ENCODE assay signal across 1 cellular context in the genomic region with DNA sequence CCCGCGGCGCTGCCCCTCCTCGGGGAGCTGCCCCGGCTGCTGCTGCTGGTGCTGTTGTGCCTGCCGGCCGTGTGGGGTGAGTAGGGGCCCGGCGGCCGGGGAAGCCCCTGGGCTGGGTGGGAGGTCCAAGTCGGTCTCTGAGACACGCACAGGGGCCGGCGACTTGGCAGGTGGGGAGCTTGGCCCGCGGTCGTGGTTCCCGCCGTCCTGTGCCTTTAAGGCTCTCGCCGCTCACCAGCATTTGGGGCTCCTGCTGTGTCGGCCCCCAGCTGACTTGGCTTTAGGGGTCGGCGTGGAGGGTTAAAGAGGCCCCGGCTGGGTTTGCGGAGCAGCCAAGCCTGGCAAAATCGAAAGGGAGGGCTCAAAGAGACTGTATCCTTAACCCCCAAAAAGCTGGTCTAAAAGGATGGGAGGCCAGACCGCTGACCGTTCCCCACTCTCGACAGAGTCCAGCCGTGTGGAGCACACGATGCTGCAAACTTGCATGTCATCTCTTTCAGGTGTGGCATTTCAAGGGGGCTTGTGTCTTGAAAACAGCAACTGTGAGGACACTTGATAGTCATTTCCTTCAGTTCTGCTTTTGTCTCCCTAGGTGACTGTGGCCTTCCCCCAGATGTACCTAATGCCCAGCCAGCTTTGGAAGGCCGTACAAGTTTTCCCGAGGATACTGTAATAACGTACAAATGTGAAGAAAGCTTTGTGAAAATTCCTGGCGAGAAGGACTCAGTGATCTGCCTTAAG.
TF ChIP-seq lines count a peak whose summit lies in the region.

No MANE protein-coding gene starts in this region.

TF ChIP-seq in K562, 482 proteins besides CTCF, POLR2A, EP300 and RAD21 (continued from another document and continues in another):
- TF ChIP-seq MCM7 (IDR thresholded peaks at IDR 0.05): no peak
- TF ChIP-seq, protein P1, sequence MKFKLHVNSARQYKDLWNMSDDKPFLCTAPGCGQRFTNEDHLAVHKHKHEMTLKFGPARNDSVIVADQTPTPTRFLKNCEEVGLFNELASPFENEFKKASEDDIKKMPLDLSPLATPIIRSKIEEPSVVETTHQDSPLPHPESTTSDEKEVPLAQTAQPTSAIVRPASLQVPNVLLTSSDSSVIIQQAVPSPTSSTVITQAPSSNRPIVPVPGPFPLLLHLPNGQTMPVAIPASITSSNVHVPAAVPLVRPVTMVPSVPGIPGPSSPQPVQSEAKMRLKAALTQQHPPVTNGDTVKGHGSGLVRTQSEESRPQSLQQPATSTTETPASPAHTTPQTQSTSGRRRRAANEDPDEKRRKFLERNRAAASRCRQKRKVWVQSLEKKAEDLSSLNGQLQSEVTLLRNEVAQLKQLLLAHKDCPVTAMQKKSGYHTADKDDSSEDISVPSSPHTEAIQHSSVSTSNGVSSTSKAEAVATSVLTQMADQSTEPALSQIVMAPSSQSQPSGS (CRISPR knock-in tag; IDR thresholded peaks at IDR 0.05): no peak
- TF ChIP-seq ASH1L (IDR thresholded peaks at IDR 0.05; ENCODE audit: borderline replicate concordance, low read depth, partially characterized antibody): no peak
- TF ChIP-seq NR2F6 (CRISPR knock-in tag; IDR thresholded peaks at IDR 0.05): no peak
- TF ChIP-seq, protein P2, sequence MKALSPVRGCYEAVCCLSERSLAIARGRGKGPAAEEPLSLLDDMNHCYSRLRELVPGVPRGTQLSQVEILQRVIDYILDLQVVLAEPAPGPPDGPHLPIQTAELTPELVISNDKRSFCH (CRISPR knock-in tag; IDR thresholded peaks at IDR 0.05): no peak
- TF ChIP-seq, protein P2 (tag; IDR thresholded peaks at IDR 0.05): no peak; the same call in 1 of the 2 replicates
- TF ChIP-seq HMG20A (CRISPR knock-in tag; conservative IDR thresholded peaks at IDR 0.05): no peak
- no peak for TF ChIP-seq CCNT2 (IDR thresholded peaks at IDR 0.05; ENCODE audit: borderline replicate concordance, extremely low read depth, insufficient read length, low read depth, low read length)
- no peak; the same call in 1 of the 2 replicates for TF ChIP-seq MAFG (tag; conservative IDR thresholded peaks at IDR 0.05)
- TF ChIP-seq MYBL2 (IDR thresholded peaks at IDR 0.05; ENCODE audit: low read depth): no peak
- TF ChIP-seq MYBL2 (CRISPR knock-in tag; IDR thresholded peaks at IDR 0.05; ENCODE audit: borderline replicate concordance): no peak
- TF ChIP-seq, protein P3, sequence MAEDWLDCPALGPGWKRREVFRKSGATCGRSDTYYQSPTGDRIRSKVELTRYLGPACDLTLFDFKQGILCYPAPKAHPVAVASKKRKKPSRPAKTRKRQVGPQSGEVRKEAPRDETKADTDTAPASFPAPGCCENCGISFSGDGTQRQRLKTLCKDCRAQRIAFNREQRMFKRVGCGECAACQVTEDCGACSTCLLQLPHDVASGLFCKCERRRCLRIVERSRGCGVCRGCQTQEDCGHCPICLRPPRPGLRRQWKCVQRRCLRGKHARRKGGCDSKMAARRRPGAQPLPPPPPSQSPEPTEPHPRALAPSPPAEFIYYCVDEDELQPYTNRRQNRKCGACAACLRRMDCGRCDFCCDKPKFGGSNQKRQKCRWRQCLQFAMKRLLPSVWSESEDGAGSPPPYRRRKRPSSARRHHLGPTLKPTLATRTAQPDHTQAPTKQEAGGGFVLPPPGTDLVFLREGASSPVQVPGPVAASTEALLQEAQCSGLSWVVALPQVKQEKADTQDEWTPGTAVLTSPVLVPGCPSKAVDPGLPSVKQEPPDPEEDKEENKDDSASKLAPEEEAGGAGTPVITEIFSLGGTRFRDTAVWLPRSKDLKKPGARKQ (CRISPR knock-in tag; IDR thresholded peaks at IDR 0.05): no peak
- no peak for TF ChIP-seq XRCC3 (IDR thresholded peaks at IDR 0.05)
- TF ChIP-seq SREBF1 (IDR thresholded peaks at IDR 0.05; ENCODE audit: borderline replicate concordance, low read depth, low read length): no peak
- TF ChIP-seq, protein P4, sequence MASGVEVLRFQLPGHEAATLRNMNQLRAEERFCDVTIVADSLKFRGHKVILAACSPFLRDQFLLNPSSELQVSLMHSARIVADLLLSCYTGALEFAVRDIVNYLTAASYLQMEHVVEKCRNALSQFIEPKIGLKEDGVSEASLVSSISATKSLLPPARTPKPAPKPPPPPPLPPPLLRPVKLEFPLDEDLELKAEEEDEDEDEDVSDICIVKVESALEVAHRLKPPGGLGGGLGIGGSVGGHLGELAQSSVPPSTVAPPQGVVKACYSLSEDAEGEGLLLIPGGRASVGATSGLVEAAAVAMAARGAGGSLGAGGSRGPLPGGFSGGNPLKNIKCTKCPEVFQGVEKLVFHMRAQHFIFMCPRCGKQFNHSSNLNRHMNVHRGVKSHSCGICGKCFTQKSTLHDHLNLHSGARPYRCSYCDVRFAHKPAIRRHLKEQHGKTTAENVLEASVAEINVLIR (CRISPR knock-in tag; IDR thresholded peaks at IDR 0.05): no peak
- TF ChIP-seq, protein P5, sequence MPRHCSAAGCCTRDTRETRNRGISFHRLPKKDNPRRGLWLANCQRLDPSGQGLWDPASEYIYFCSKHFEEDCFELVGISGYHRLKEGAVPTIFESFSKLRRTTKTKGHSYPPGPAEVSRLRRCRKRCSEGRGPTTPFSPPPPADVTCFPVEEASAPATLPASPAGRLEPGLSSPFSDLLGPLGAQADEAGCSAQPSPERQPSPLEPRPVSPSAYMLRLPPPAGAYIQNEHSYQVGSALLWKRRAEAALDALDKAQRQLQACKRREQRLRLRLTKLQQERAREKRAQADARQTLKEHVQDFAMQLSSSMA (CRISPR knock-in tag; IDR thresholded peaks at IDR 0.05): peak; percentile 67; the same call in 1 of the 2 replicates
- TF ChIP-seq ZNF165 (CRISPR knock-in tag; IDR thresholded peaks at IDR 0.05; ENCODE audit: borderline replicate concordance): no peak
- no peak for TF ChIP-seq CHD2 (IDR thresholded peaks at IDR 0.05; ENCODE audit: low read depth, low read length)
- TF ChIP-seq BRD9 (IDR thresholded peaks at IDR 0.05; ENCODE audit: low read depth, partially characterized antibody): no peak
- no peak for TF ChIP-seq SIRT6 (IDR thresholded peaks at IDR 0.05; ENCODE audit: low read depth, low read length)
- no peak for TF ChIP-seq SRF (CRISPR knock-in tag; IDR thresholded peaks at IDR 0.05)
- TF ChIP-seq, protein P6, sequence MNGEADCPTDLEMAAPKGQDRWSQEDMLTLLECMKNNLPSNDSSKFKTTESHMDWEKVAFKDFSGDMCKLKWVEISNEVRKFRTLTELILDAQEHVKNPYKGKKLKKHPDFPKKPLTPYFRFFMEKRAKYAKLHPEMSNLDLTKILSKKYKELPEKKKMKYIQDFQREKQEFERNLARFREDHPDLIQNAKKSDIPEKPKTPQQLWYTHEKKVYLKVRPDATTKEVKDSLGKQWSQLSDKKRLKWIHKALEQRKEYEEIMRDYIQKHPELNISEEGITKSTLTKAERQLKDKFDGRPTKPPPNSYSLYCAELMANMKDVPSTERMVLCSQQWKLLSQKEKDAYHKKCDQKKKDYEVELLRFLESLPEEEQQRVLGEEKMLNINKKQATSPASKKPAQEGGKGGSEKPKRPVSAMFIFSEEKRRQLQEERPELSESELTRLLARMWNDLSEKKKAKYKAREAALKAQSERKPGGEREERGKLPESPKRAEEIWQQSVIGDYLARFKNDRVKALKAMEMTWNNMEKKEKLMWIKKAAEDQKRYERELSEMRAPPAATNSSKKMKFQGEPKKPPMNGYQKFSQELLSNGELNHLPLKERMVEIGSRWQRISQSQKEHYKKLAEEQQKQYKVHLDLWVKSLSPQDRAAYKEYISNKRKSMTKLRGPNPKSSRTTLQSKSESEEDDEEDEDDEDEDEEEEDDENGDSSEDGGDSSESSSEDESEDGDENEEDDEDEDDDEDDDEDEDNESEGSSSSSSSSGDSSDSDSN (IDR thresholded peaks at IDR 0.05; ENCODE audit: borderline replicate concordance in 1 of 2, low read depth in 2 of 2, low read length in 2 of 2): no peak
- no peak for TF ChIP-seq ZNF589 (CRISPR knock-in tag; IDR thresholded peaks at IDR 0.05; ENCODE audit: low read depth)
- TF ChIP-seq MIER1 (IDR thresholded peaks at IDR 0.05; ENCODE audit: low read depth): no peak
- no peak for TF ChIP-seq NRF1 (conservative IDR thresholded peaks at IDR 0.05 in 1 of 2, IDR thresholded peaks at IDR 0.05 in 1 of 2)
- TF ChIP-seq SMC3 (conservative IDR thresholded peaks at IDR 0.05; ENCODE audit: insufficient read depth, low read depth, low read length): no peak; the same call in 1 of the 2 replicates
- TF ChIP-seq NR2C1 (IDR thresholded peaks at IDR 0.05): no peak
- no peak for TF ChIP-seq NR2C1 (tag; IDR thresholded peaks at IDR 0.05)
- TF ChIP-seq ZNF311 (CRISPR knock-in tag; IDR thresholded peaks at IDR 0.05): no peak; the same call in 1 of the 2 replicates
- TF ChIP-seq, protein P7, sequence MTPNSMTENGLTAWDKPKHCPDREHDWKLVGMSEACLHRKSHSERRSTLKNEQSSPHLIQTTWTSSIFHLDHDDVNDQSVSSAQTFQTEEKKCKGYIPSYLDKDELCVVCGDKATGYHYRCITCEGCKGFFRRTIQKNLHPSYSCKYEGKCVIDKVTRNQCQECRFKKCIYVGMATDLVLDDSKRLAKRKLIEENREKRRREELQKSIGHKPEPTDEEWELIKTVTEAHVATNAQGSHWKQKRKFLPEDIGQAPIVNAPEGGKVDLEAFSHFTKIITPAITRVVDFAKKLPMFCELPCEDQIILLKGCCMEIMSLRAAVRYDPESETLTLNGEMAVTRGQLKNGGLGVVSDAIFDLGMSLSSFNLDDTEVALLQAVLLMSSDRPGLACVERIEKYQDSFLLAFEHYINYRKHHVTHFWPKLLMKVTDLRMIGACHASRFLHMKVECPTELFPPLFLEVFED (CRISPR knock-in tag; conservative IDR thresholded peaks at IDR 0.05): no peak
- no peak for TF ChIP-seq ZNF707 (CRISPR knock-in tag; conservative IDR thresholded peaks at IDR 0.05)
- no peak for TF ChIP-seq CBX8 (IDR thresholded peaks at IDR 0.05; ENCODE audit: borderline replicate concordance, extremely low read depth, low read depth, low read length, poor library complexity, severe bottlenecking)
- TF ChIP-seq TGIF2 (CRISPR knock-in tag; IDR thresholded peaks at IDR 0.05): no peak
- TF ChIP-seq, protein P8, sequence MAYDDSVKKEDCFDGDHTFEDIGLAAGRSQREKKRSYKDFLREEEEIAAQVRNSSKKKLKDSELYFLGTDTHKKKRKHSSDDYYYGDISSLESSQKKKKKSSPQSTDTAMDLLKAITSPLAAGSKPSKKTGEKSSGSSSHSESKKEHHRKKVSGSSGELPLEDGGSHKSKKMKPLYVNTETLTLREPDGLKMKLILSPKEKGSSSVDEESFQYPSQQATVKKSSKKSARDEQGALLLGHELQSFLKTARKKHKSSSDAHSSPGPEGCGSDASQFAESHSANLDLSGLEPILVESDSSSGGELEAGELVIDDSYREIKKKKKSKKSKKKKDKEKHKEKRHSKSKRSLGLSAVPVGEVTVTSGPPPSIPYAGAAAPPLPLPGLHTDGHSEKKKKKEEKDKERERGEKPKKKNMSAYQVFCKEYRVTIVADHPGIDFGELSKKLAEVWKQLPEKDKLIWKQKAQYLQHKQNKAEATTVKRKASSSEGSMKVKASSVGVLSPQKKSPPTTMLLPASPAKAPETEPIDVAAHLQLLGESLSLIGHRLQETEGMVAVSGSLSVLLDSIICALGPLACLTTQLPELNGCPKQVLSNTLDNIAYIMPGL (CRISPR knock-in tag; IDR thresholded peaks at IDR 0.05): peak; percentile 80; the same call in 1 of the 2 replicates
- TF ChIP-seq, protein P9, sequence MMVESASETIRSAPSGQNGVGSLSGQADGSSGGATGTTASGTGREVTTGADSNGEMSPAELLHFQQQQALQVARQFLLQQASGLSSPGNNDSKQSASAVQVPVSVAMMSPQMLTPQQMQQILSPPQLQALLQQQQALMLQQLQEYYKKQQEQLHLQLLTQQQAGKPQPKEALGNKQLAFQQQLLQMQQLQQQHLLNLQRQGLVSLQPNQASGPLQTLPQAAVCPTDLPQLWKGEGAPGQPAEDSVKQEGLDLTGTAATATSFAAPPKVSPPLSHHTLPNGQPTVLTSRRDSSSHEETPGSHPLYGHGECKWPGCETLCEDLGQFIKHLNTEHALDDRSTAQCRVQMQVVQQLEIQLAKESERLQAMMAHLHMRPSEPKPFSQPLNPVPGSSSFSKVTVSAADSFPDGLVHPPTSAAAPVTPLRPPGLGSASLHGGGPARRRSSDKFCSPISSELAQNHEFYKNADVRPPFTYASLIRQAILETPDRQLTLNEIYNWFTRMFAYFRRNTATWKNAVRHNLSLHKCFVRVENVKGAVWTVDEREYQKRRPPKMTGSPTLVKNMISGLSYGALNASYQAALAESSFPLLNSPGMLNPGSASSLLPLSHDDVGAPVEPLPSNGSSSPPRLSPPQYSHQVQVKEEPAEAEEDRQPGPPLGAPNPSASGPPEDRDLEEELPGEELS (CRISPR knock-in tag; IDR thresholded peaks at IDR 0.05; ENCODE audit: borderline replicate concordance): 0 out of 2 replicates have a peak, but pooled peaks have one; percentile 14
- TF ChIP-seq, protein P10, sequence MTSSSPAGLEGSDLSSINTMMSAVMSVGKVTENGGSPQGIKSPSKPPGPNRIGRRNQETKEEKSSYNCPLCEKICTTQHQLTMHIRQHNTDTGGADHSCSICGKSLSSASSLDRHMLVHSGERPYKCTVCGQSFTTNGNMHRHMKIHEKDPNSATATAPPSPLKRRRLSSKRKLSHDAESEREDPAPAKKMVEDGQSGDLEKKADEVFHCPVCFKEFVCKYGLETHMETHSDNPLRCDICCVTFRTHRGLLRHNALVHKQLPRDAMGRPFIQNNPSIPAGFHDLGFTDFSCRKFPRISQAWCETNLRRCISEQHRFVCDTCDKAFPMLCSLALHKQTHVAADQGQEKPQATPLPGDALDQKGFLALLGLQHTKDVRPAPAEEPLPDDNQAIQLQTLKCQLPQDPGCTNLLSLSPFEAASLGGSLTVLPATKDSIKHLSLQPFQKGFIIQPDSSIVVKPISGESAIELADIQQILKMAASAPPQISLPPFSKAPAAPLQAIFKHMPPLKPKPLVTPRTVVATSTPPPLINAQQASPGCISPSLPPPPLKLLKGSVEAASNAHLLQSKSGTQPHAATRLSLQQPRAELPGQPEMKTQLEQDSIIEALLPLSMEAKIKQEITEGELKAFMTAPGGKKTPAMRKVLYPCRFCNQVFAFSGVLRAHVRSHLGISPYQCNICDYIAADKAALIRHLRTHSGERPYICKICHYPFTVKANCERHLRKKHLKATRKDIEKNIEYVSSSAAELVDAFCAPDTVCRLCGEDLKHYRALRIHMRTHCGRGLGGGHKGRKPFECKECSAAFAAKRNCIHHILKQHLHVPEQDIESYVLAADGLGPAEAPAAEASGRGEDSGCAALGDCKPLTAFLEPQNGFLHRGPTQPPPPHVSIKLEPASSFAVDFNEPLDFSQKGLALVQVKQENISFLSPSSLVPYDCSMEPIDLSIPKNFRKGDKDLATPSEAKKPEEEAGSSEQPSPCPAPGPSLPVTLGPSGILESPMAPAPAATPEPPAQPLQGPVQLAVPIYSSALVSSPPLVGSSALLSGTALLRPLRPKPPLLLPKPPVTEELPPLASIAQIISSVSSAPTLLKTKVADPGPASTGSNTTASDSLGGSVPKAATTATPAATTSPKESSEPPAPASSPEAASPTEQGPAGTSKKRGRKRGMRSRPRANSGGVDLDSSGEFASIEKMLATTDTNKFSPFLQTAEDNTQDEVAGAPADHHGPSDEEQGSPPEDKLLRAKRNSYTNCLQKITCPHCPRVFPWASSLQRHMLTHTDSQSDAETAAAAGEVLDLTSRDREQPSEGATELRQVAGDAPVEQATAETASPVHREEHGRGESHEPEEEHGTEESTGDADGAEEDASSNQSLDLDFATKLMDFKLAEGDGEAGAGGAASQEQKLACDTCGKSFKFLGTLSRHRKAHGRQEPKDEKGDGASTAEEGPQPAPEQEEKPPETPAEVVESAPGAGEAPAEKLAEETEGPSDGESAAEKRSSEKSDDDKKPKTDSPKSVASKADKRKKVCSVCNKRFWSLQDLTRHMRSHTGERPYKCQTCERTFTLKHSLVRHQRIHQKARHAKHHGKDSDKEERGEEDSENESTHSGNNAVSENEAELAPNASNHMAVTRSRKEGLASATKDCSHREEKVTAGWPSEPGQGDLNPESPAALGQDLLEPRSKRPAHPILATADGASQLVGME (CRISPR knock-in tag; IDR thresholded peaks at IDR 0.05): 0 out of 2 replicates have a peak, but pooled peaks have one; percentile 26
- TF ChIP-seq RFX1 (IDR thresholded peaks at IDR 0.05): no peak; the same call in 1 of the 2 replicates
